In the genomic region with DNA sequence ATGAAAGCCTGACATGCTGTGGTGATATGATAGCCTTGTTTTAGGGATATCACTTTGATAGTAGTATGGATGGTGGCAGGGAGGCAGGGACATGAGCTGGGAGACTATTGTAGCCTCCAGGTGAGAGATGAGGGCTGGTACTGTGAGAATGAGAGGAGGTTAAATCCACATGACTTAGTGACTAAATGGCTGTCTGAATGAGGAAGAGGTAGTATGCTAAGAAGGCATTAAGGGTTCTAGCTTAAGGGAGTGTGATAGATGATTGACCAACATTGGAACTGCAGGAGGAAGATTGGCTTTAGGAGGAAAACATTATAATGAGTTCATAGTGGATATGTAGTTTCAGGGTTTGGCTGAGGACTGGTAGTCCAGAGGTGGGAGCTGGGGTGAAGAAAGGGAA, we compare ENCODE assay signal across 24 cellular contexts.
DNase-seq lines count a peak whose midpoint lies in the region; ATAC-seq and TF ChIP-seq lines count a peak whose summit lies in the region.
"Had no signal": no experiment of that assay in that cellular context is flagged by ENCODE, and none has a peak within 500 bp of the region (broad histone marks: within the 10 kb centered on the region; RNA-seq: fewer than 3 reads in every experiment).

No MANE protein-coding gene starts in this region.

- H3K36me3 Mint-ChIP-seq in MCF 10A (ENCODE audit: insufficient read depth, unreplicated experiment), result no peaks in the 10 kb centered on the region
- H3K36me3 Mint-ChIP-seq in endodermal cell (ENCODE audit: low read depth), result peaks cover 20% of the 10 kb centered on the region
- H3K36me3 Mint-ChIP-seq in nephron (ENCODE audit: low read depth), result no peaks in the 10 kb centered on the region
- H3K36me3 Mint-ChIP-seq: naive thymus-derived CD4-positive, alpha-beta T cell had no signal

- no peaks in the 10 kb centered on the region for H3K4me1 ChIP-seq in breast epithelium
- peaks cover 39% of the 10 kb centered on the region for H3K4me1 ChIP-seq in endodermal cell (ENCODE audit: control insufficient read depth, insufficient read depth, low read length)

- H3K4me3 ChIP-seq in breast epithelium (no peak overlapping the region), endodermal cell (ENCODE audit: low read length) (peak overlapping the region; percentile 47)
- H3K4me3 ChIP-seq: skin epidermis, vagina had no signal

- H3K4me1 Mint-ChIP-seq in MCF 10A (ENCODE audit: insufficient read depth, unreplicated experiment) (peaks cover 8% of the 10 kb centered on the region), endodermal cell (peaks cover 36% of the 10 kb centered on the region), nephron (peaks cover 25% of the 10 kb centered on the region)
- H3K4me1 Mint-ChIP-seq: naive thymus-derived CD4-positive, alpha-beta T cell; T-helper 17 cell had no signal

- TF ChIP-seq CTCF in MCF 10A (IDR thresholded peaks at IDR 0.05; ENCODE audit: unreplicated experiment), result no peak
- no peak for TF ChIP-seq CTCF in breast epithelium (IDR thresholded peaks at IDR 0.05)
- TF ChIP-seq CTCF in endodermal cell (conservative IDR thresholded peaks at IDR 0.05), result no peak
- no peak for TF ChIP-seq CTCF in nephron (IDR thresholded peaks at IDR 0.05; ENCODE audit: unreplicated experiment in 3 of 3)

- intact Hi-C loops in MCF 10A (cut with micrococcal nuclease) (loop anchor here (10.0 kb wide), 1 partner anchor 220 kb away; the partner anchor contains the start of genes LARP7 and ZGRF1), breast epithelium (cut with DNase I; ENCODE audit: low total_unique reads) (no loop called here)

- H3K9me3 Mint-ChIP-seq in MCF 10A (ENCODE audit: unreplicated experiment) (no peaks in the 10 kb centered on the region), endodermal cell (no peaks in the 10 kb centered on the region), nephron (no peaks in the 10 kb centered on the region)
- H3K9me3 Mint-ChIP-seq: activated CD8-positive, alpha-beta T cell treated with anti-CD3 and anti-CD28 coated beads for 36 hours; activated naive CD4-positive, alpha-beta T cell treated with anti-CD3 and anti-CD28 coated beads for 36 hours had no signal

- H3K27me3 Mint-ChIP-seq in MCF 10A (ENCODE audit: insufficient read depth, unreplicated experiment) (no peaks in the 10 kb centered on the region), endodermal cell (ENCODE audit: insufficient read depth) (no peaks in the 10 kb centered on the region), nephron (ENCODE audit: low read depth) (no peaks in the 10 kb centered on the region)

- H3K36me3 ChIP-seq in breast epithelium (no peaks in the 10 kb centered on the region), endodermal cell (ENCODE audit: control insufficient read depth, insufficient read depth, low read length) (no peaks in the 10 kb centered on the region)
- H3K36me3 ChIP-seq: vagina had no signal

- H3K27ac Mint-ChIP-seq in MCF 10A (ENCODE audit: low read depth, unreplicated experiment) (peak overlapping the region; percentile 0), endodermal cell (peak overlapping the region; percentile 77), nephron (peak overlapping the region; percentile 0 to 40 (median 1))
- H3K27ac Mint-ChIP-seq: activated CD8-positive, alpha-beta T cell treated with anti-CD3 and anti-CD28 coated beads for 36 hours; activated naive CD4-positive, alpha-beta T cell treated with anti-CD3 and anti-CD28 coated beads for 36 hours; naive thymus-derived CD4-positive, alpha-beta T cell; T-helper 17 cell had no signal

- no peak for TF ChIP-seq POLR2A in breast epithelium (IDR thresholded peaks at IDR 0.05)

- no peak overlapping the region for H3K9ac ChIP-seq in endodermal cell (ENCODE audit: extremely low read depth, low read length, poor library complexity, severe bottlenecking)

- no peak overlapping the region for H3K4me3 Mint-ChIP-seq in MCF 10A (ENCODE audit: unreplicated experiment)
- no peak overlapping the region for H3K4me3 Mint-ChIP-seq in endodermal cell
- H3K4me3 Mint-ChIP-seq in nephron, result no peak overlapping the region
- H3K4me3 Mint-ChIP-seq: activated CD8-positive, alpha-beta T cell treated with anti-CD3 and anti-CD28 coated beads for 36 hours; activated naive CD4-positive, alpha-beta T cell treated with anti-CD3 and anti-CD28 coated beads for 36 hours; naive thymus-derived CD4-positive, alpha-beta T cell; T-helper 17 cell had no signal

- no TSS peak for BruUV-seq in MCF 10A (replicated peaks; lab: Mats Ljungman, UMichigan)

- ATAC-seq in HG02885 (IDR thresholded peaks at IDR 0.05; ENCODE audit: poor library complexity, unreplicated experiment) (no peak), HG02610 (IDR thresholded peaks at IDR 0.05; ENCODE audit: unreplicated experiment) (no peak), left lobe of liver (no peak)
- ATAC-seq: activated CD8-positive, alpha-beta T cell treated with anti-CD3 and anti-CD28 coated beads for 36 hours; naive thymus-derived CD4-positive, alpha-beta T cell; Panc1; SK-N-SH treated with all-trans-retinoic acid at 6 μM for 48 hours; T-helper 17 cell had no signal

- H3K9me3 ChIP-seq in breast epithelium, result no peaks in the 10 kb centered on the region
- no peaks in the 10 kb centered on the region for H3K9me3 ChIP-seq in endodermal cell (ENCODE audit: control insufficient read depth, low read length)
- H3K9me3 ChIP-seq: vagina had no signal

- DNase-seq in MCF 10A (ENCODE audit: unreplicated experiment) (no peak), breast epithelium (ENCODE audit: low spot score in 2 of 2) (no peak), endodermal cell (peak; percentile 70), left lobe of liver (ENCODE audit: low spot score) (no peak)
- DNase-seq: activated CD8-positive, alpha-beta T cell treated with anti-CD3 and anti-CD28 coated beads for 36 hours; activated naive CD4-positive, alpha-beta T cell treated with anti-CD3 and anti-CD28 coated beads for 36 hours; cerebellar nuclear complex; DMS79; naive thymus-derived CD4-positive, alpha-beta T cell; NCI-H1105; NCI-H187 treated with DMSO at 0.1 percent for 48 hours; NCI-H526 treated with DMSO at 0.1 percent for 48 hours; retina; Right ventricle myocardium superior; T-helper 17 cell had no signal

- H3K27me3 ChIP-seq in breast epithelium (no peaks in the 10 kb centered on the region), endodermal cell (ENCODE audit: control insufficient read depth, insufficient read depth, low read length, poor library complexity, severe bottlenecking) (no peaks in the 10 kb centered on the region)
- H3K27me3 ChIP-seq: vagina had no signal

- POLR2A ChIA-PET in MCF 10A (lab: Yijun Ruan, JAX), result interaction anchor here (0.6 to 1.7 kb wide), 5 partner anchors 11 to 614 kb away, joined by 3 to 10 read pairs (median 3); no protein-coding TSS in a partner anchor

- H3K27ac ChIP-seq in breast epithelium (no peak overlapping the region), endodermal cell (ENCODE audit: low read depth, low read length) (no peak overlapping the region), temporal lobe (ENCODE audit: low read depth, low read length) (peak overlapping the region; percentile 84)
- H3K27ac ChIP-seq: C4-2B, skin epidermis, vagina had no signal

- CTCF ChIA-PET in MCF 10A (lab: Yijun Ruan, JAX), result interaction anchor here (0.6 to 4.6 kb wide), 29 partner anchors 8 to 1852 kb away, joined by 3 to 162 read pairs (median 4); no protein-coding TSS in a partner anchor

Comparison
In these comparisons a context has a peak if more than half of its experiments do, and no peak if none do; other contexts are left out.
1. H3K27ac Mint-ChIP-seq: peak in every context shown above with its lines; median percentile 77 in endodermal cell; 1 in nephron; 0 in MCF 10A.